In the genomic region with DNA sequence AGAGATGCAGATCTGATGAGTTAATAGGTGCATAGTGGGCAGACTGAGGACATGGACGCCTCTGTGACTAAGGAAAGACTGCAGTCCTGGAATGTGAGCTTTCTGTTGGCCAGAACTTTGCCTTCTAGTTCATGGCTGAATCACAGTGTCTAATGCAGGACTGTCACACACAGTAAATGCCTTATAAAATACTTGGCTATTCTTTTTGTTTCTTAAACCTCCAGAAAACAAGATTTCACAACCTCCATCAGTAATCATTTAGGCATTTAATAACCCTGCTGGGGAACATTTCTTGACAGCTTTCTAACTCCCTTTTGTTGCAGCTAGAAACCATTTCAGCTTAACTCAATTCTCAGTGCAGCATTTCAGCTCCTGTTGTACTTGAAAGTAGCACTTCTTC, we compare ENCODE assay signal across 14 cellular contexts.
DNase-seq lines count a peak whose midpoint lies in the region; ATAC-seq and TF ChIP-seq lines count a peak whose summit lies in the region.
"Had no signal": no experiment of that assay in that cellular context is flagged by ENCODE, and none has a peak within 500 bp of the region (broad histone marks: within the 10 kb centered on the region; RNA-seq: fewer than 3 reads in every experiment).

No MANE protein-coding gene starts in this region.

- ATAC-seq in GM21528 (IDR thresholded peaks at IDR 0.05; ENCODE audit: low FRiP score, unreplicated experiment) (no peak), HG03520 (IDR thresholded peaks at IDR 0.05; ENCODE audit: unreplicated experiment) (no peak)
- no peak for ATAC-seq in activated naive CD8-positive, alpha-beta T cell treated with anti-CD3 and anti-CD28 coated beads, Interleukin-2, amount 50 U/mL, for 24 hours
- ATAC-seq: HepG2 had no signal

- H3K27me3 Mint-ChIP-seq in neural progenitor cell (ENCODE audit: insufficient read depth, low read depth) = no peaks in the 10 kb centered on the region
- H3K27me3 Mint-ChIP-seq in activated naive CD8-positive, alpha-beta T cell treated with anti-CD3 and anti-CD28 coated beads, Interleukin-2, amount 50 U/mL, for 24 hours = no peaks in the 10 kb centered on the region

- TF ChIP-seq POLR2A in spleen (IDR thresholded peaks at IDR 0.05) = no peak

- TF ChIP-seq CTCF in AG04450 (IDR thresholded peaks at IDR 0.05; ENCODE audit: low read depth, low read length) (no peak), neural progenitor cell (IDR thresholded peaks at IDR 0.05) (no peak), spleen (IDR thresholded peaks at IDR 0.05 in 8 of 11, conservative IDR thresholded peaks at IDR 0.05 in 3 of 11) (no peak)

- no peaks in the 10 kb centered on the region for H3K36me3 ChIP-seq in neural progenitor cell
- no peaks in the 10 kb centered on the region for H3K36me3 ChIP-seq in spleen
- H3K36me3 ChIP-seq: ovary, SJSA1 had no signal

- H3K4me1 ChIP-seq in neural progenitor cell (no peaks in the 10 kb centered on the region), spleen (no peaks in the 10 kb centered on the region)
- H3K4me1 ChIP-seq: SJSA1 had no signal

- H3K4me3 ChIP-seq in AG04450 (ENCODE audit: low read depth, low read length) = no peak overlapping the region
- no peak overlapping the region for H3K4me3 ChIP-seq in neural progenitor cell
- H3K4me3 ChIP-seq in spleen = no peak overlapping the region
- H3K4me3 ChIP-seq: ovary, SJSA1 had no signal

- 34 to 77% (median 68%) methylated on average over 1 of the region's 1 CpG for WGBS in spleen, 5 donors

- no peak overlapping the region for H3K9ac ChIP-seq in neural progenitor cell

- no peaks in the 10 kb centered on the region for H3K9me3 Mint-ChIP-seq in neural progenitor cell
- H3K9me3 Mint-ChIP-seq in activated naive CD8-positive, alpha-beta T cell treated with anti-CD3 and anti-CD28 coated beads, Interleukin-2, amount 50 U/mL, for 24 hours = no peaks in the 10 kb centered on the region

- no peaks in the 10 kb centered on the region for H3F3A ChIP-seq in neural progenitor cell (ENCODE audit: low read depth)

- peak overlapping the region; percentile 53 for H3K27ac ChIP-seq in AG04450 (ENCODE audit: low read depth, low read length)
- H3K27ac ChIP-seq in epithelial cell of prostate = no peak overlapping the region
- H3K27ac ChIP-seq in neural progenitor cell = no peak overlapping the region
- H3K27ac ChIP-seq in spleen = peak overlapping the region in 4 of 8 donors; percentile 1 to 55 (median 44)
- H3K27ac ChIP-seq: C4-2B, ovary, SJSA1 had no signal

- CTCF ChIA-PET in AG04450 (lab: Charles Lee) = interaction anchor here (1.1 kb wide), 1 partner anchor 18 kb away, joined by 4 read pairs; no protein-coding TSS in a partner anchor

- POLR2A ChIA-PET in AG04450 (lab: Yijun Ruan, JAX) = no interaction called here

- H3K4me1 Mint-ChIP-seq in neural progenitor cell = peaks cover 3% of the 10 kb centered on the region
- no peaks in the 10 kb centered on the region for H3K4me1 Mint-ChIP-seq in activated naive CD8-positive, alpha-beta T cell treated with anti-CD3 and anti-CD28 coated beads, Interleukin-2, amount 50 U/mL, for 24 hours

- H3K4me2 ChIP-seq in neural progenitor cell = no peak overlapping the region

- no peaks in the 10 kb centered on the region for H4K20me1 ChIP-seq in neural progenitor cell (ENCODE audit: low read depth)

- H3K27me3 ChIP-seq in AG04450 (ENCODE audit: control insufficient read depth, insufficient read depth, low read length) (no peaks in the 10 kb centered on the region), neural progenitor cell (no peaks in the 10 kb centered on the region), spleen (replicated peaks in 1 of 7) (no peaks in the 10 kb centered on the region)
- H3K27me3 ChIP-seq: ovary, SJSA1 had no signal

- no peaks in the 10 kb centered on the region for H3K79me2 ChIP-seq in neural progenitor cell (ENCODE audit: low read depth)

- H3K9me3 ChIP-seq in AG04450 (ENCODE audit: control insufficient read depth, insufficient read depth, low read length) = no peaks in the 10 kb centered on the region
- H3K9me3 ChIP-seq in neural progenitor cell (ENCODE audit: low read depth) = no peaks in the 10 kb centered on the region
- peaks cover 0 to 9% (median 0%) of the 10 kb centered on the region in 8 donors for H3K9me3 ChIP-seq in spleen
- H3K9me3 ChIP-seq: ovary, SJSA1 had no signal

- no peak overlapping the region for H3K4me3 Mint-ChIP-seq in neural progenitor cell
- H3K4me3 Mint-ChIP-seq in activated naive CD8-positive, alpha-beta T cell treated with anti-CD3 and anti-CD28 coated beads, Interleukin-2, amount 50 U/mL, for 24 hours = no peak overlapping the region

- no peak overlapping the region for H2AFZ ChIP-seq in neural progenitor cell (replicated peaks)

- no peaks in the 10 kb centered on the region for H3K36me3 Mint-ChIP-seq in neural progenitor cell
- no peaks in the 10 kb centered on the region for H3K36me3 Mint-ChIP-seq in activated naive CD8-positive, alpha-beta T cell treated with anti-CD3 and anti-CD28 coated beads, Interleukin-2, amount 50 U/mL, for 24 hours (ENCODE audit: low read depth)

- DNase-seq in AG04450 (ENCODE audit: low read depth, low spot score) = peak; percentile 13
- DNase-seq in M059J (ENCODE audit: low read depth) = peak; percentile 61
- peak; percentile 26 for DNase-seq in epithelial cell of prostate (ENCODE audit: low read depth, low spot score)
- no peak for DNase-seq in neural progenitor cell (ENCODE audit: low spot score)
- DNase-seq in activated naive CD8-positive, alpha-beta T cell treated with anti-CD3 and anti-CD28 coated beads, Interleukin-2, amount 50 U/mL, for 24 hours = no peak
- no peak for DNase-seq in spleen
- DNase-seq: activated naive CD4-positive, alpha-beta T cell treated with anti-CD3 and anti-CD28 coated beads, Interleukin-2, amount 50 U/mL, for 16 hours; ovary; stimulated activated CD4-positive, alpha-beta T cell treated with anti-CD3 and anti-CD28 coated beads, Interleukin-1b, Interleukin-23, amount 100 ng/mL, for 48 hours had no signal

- intact Hi-C loops in spleen (cut with DNase I; ENCODE audit: low total_unique reads) = no loop called here

- peak overlapping the region; percentile 82 for H3K27ac Mint-ChIP-seq in neural progenitor cell
- no peak overlapping the region for H3K27ac Mint-ChIP-seq in activated naive CD8-positive, alpha-beta T cell treated with anti-CD3 and anti-CD28 coated beads, Interleukin-2, amount 50 U/mL, for 24 hours

Comparison
In these comparisons a context has a peak if more than half of its experiments do, and no peak if none do; other contexts are left out.
1. DNase-seq: peak in AG04450 (single experiment), M059J (single experiment) and epithelial cell of prostate (single experiment); none in neural progenitor cell (single experiment), activated naive CD8-positive, alpha-beta T cell treated with anti-CD3 and anti-CD28 coated beads, Interleukin-2, amount 50 U/mL, for 24 hours (single experiment) and spleen (single experiment).